16 cellular contexts compared by ENCODE assay signal in genomic region chr5:52998552-52999313, GRCh38. TPM values are rescaled to one million over a fixed set of nuclear protein-coding genes. Genes with fewer than 3 reads are reported as not detected.
DNase-seq lines count a peak whose midpoint lies in the region; ATAC-seq and TF ChIP-seq lines count a peak whose summit lies in the region.
"Had no signal": no experiment of that assay in that cellular context is flagged by ENCODE, and none has a peak within 500 bp of the region (broad histone marks: within the 10 kb centered on the region; RNA-seq: fewer than 3 reads in every experiment).

No MANE protein-coding gene starts in this region.

- 67 to 77% methylated on average over 2 of the region's 2 CpGs for WGBS in tibial nerve, 2 donors

- H3K4me3 ChIP-seq in breast epithelium (no peak overlapping the region), tibial nerve (no peak overlapping the region)
- H3K4me3 ChIP-seq: body of pancreas, stomach had no signal

- in situ Hi-C loops in GM13977 (cut with MboI; ENCODE audit: low pct_unique_long_range_greater_than_20kb, low sequenced_read_pairs, unreplicated experiment) = no loop called here

- H3K27ac ChIP-seq in breast epithelium = peak overlapping the region; percentile 52 to 56
- peak overlapping the region; percentile 91 for H3K27ac ChIP-seq in angular gyrus (ENCODE audit: low read depth, low read length)
- peak overlapping the region; percentile 19 to 65 (median 58) for H3K27ac ChIP-seq in tibial nerve
- H3K27ac ChIP-seq: neutrophil, stomach had no signal

- intact Hi-C loops in breast epithelium (cut with DNase I; ENCODE audit: low total_unique reads) (no loop called here), MCF 10A (cut with micrococcal nuclease) (no loop called here)

- DNase-seq in breast epithelium (ENCODE audit: low spot score in 2 of 2) (no peak), MCF 10A (ENCODE audit: unreplicated experiment) (no peak), tibial nerve (ENCODE audit: low spot score in 2 of 2) (no peak), GM13977 (ENCODE audit: low spot score) (no peak)
- DNase-seq in activated CD4-positive, CD25-positive, alpha-beta regulatory T cell treated with anti-CD3 and anti-CD28 coated beads, Interleukin-2, amount 50 U/mL, for 72 hours = no peak
- DNase-seq: activated CD8-positive, alpha-beta T cell treated with anti-CD3 and anti-CD28 coated beads, Interleukin-2, amount 10 ng/mL, durations not matched to agents 7 days and 5 days; activated effector memory CD4-positive, alpha-beta T cell treated with anti-CD3 and anti-CD28 coated beads, Interleukin-2, amount 50 U/mL, for 16 hours; body of pancreas; COR-L47; GDM1; stomach had no signal

- no peak overlapping the region for H3K4me3 Mint-ChIP-seq in MCF 10A (ENCODE audit: unreplicated experiment)
- H3K4me3 Mint-ChIP-seq: activated CD8-positive, alpha-beta T cell treated with anti-CD3 and anti-CD28 coated beads, Interleukin-2, amount 10 ng/mL, durations not matched to agents 7 days and 5 days; memory B cell had no signal

- TF ChIP-seq CTCF in breast epithelium (IDR thresholded peaks at IDR 0.05) = no peak
- TF ChIP-seq CTCF in MCF 10A (IDR thresholded peaks at IDR 0.05; ENCODE audit: unreplicated experiment) = no peak
- TF ChIP-seq CTCF in tibial nerve (IDR thresholded peaks at IDR 0.05) = no peak
- TF ChIP-seq CTCF in GM13977 (IDR thresholded peaks at IDR 0.05; ENCODE audit: extremely low read depth, insufficient read depth, missing control alignments) = no peak

- no peaks in the 10 kb centered on the region for H3K9me3 Mint-ChIP-seq in MCF 10A (ENCODE audit: unreplicated experiment)
- H3K9me3 Mint-ChIP-seq: memory B cell had no signal

- H3K27me3 ChIP-seq in breast epithelium (no peaks in the 10 kb centered on the region), tibial nerve (no peaks in the 10 kb centered on the region)
- H3K27me3 ChIP-seq: body of pancreas, stomach had no signal

- ATAC-seq in HG02763 (IDR thresholded peaks at IDR 0.05; ENCODE audit: unreplicated experiment) (peak; percentile 56), GM19035 (IDR thresholded peaks at IDR 0.05; ENCODE audit: unreplicated experiment) (no peak)
- ATAC-seq: activated CD8-positive, alpha-beta T cell treated with anti-CD3 and anti-CD28 coated beads, Interleukin-2, amount 10 ng/mL, durations not matched to agents 7 days and 5 days; body of pancreas had no signal

- TF ChIP-seq EP300 in tibial nerve (IDR thresholded peaks at IDR 0.05) = no peak

- H3K27me3 Mint-ChIP-seq in MCF 10A (ENCODE audit: insufficient read depth, unreplicated experiment) = no peaks in the 10 kb centered on the region

- H3K4me1 Mint-ChIP-seq in MCF 10A (ENCODE audit: insufficient read depth, unreplicated experiment) = peaks cover 5% of the 10 kb centered on the region
- H3K4me1 Mint-ChIP-seq: memory B cell had no signal

- H3K27ac Mint-ChIP-seq in MCF 10A (ENCODE audit: low read depth, unreplicated experiment) = no peak overlapping the region
- H3K27ac Mint-ChIP-seq: activated CD8-positive, alpha-beta T cell treated with anti-CD3 and anti-CD28 coated beads, Interleukin-2, amount 10 ng/mL, durations not matched to agents 7 days and 5 days; memory B cell had no signal

- H3K9me3 ChIP-seq in breast epithelium (no peaks in the 10 kb centered on the region), tibial nerve (no peaks in the 10 kb centered on the region)
- H3K9me3 ChIP-seq: body of pancreas, neutrophil, stomach had no signal

- peaks cover 4% of the 10 kb centered on the region for H3K36me3 Mint-ChIP-seq in MCF 10A (ENCODE audit: insufficient read depth, unreplicated experiment)
- H3K36me3 Mint-ChIP-seq: memory B cell had no signal

- H3K4me1 ChIP-seq in breast epithelium (no peaks in the 10 kb centered on the region), tibial nerve (peaks cover 0 to 15% (median 2%) of the 10 kb centered on the region in 4 donors)
- H3K4me1 ChIP-seq: body of pancreas had no signal

- CTCF ChIA-PET in MCF 10A (lab: Yijun Ruan, JAX) = interaction anchor here (3.8 kb wide), 1 partner anchor 50 kb away, joined by 17 read pairs; no protein-coding TSS in a partner anchor

- TF ChIP-seq POLR2A in breast epithelium (IDR thresholded peaks at IDR 0.05) (no peak), tibial nerve (IDR thresholded peaks at IDR 0.05) (no peak)

- no TSS peak for BruUV-seq in MCF 10A (replicated peaks; lab: Mats Ljungman, UMichigan)

- H3K36me3 ChIP-seq in breast epithelium (no peaks in the 10 kb centered on the region), tibial nerve (no peaks in the 10 kb centered on the region)
- H3K36me3 ChIP-seq: neutrophil had no signal

- POLR2A ChIA-PET in MCF 10A (lab: Yijun Ruan, JAX) = interaction anchor here (0.5 to 4.4 kb wide), 3 partner anchors 8 to 1985 kb away, joined by 3 to 39 read pairs (median 32); partner anchors contain the start of gene ITGA2

RNA-seq across cellular contexts. Expression of gene ITGA2, which starts 9.6 kb away (rescaled TPM):
- 10 to 100 TPM in 2 of 3 donors, under 1 TPM in 1; 0.80 to 33.7 (median 11.8) TPM for total RNA-seq in breast epithelium
- total RNA-seq in MCF 10A (2022) = 14.1 and 16.8 TPM in 2 replicates
- total RNA-seq in tibial nerve = 1 to 10 TPM; 3.7 to 6.1 (median 5.4) TPM
